8 cellular contexts compared by ENCODE assay signal in the genomic region with DNA sequence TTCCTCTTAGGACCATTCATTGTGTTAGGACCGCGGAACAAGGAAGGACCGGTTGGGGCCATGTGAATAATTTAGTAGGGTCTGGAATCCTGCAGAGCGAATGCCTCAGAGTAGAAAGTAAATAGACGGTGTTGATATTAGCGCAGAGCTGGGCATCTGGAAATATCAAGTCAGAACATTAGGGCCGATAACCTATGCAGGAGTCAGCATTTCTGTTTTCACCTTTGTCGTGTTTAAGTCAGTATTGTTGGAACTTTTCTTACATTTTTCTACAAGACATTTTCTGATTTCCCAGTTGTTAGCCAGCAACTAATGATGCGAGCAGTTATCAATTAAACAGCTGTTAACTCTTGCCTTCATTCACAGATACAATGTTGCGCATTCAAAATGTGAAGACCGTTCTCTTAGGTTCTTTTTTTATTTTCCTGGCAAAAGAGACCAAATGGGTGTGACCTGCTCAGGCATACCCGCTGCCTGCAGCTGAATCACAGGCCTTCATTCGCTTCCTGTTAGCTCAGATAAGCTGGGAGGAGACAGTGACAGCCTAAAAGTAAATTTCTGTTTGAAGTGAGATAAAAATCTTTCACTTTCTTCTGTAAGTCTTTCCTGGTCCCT. TPM values are rescaled to one million over a fixed set of nuclear protein-coding genes. Genes with fewer than 3 reads are reported as not detected.
DNase-seq lines count a peak whose midpoint lies in the region; FAIRE-seq and TF ChIP-seq lines count a peak whose summit lies in the region.

No MANE protein-coding gene starts in this region.

- H3K4me3 ChIP-seq in SU-DHL-6 (ENCODE audit: insufficient read depth, low read length, poor library complexity, severe bottlenecking): peak overlapping the region; percentile 97
- peak overlapping the region; percentile 90 for H3K4me3 ChIP-seq in brain microvascular endothelial cell (ENCODE audit: low read depth, low read length)
- peak overlapping the region; percentile 92 for H3K4me3 ChIP-seq in iPS-18a (ENCODE audit: low read length)
- peak overlapping the region; percentile 90 for H3K4me3 ChIP-seq in skeletal muscle satellite cell (ENCODE audit: low read length)

- H3K79me2 ChIP-seq in SU-DHL-6 (ENCODE audit: insufficient read depth, low read length): peaks cover 40% of the 10 kb centered on the region

- in situ Hi-C loops in brain microvascular endothelial cell (cut with HindIII; ENCODE audit: low pct_ligation_motif_present, low sequenced_read_pairs): no loop called here

- intact Hi-C loops in posterior cingulate gyrus (cut with DNase I): loop anchor here (1.0 to 10.0 kb wide), 3 partner anchors 40 to 143 kb away; partner anchors contain the start of genes HEXA, MYO9A, PARP6 and SENP8

- H3K9me2 ChIP-seq in SU-DHL-6 (replicated peaks; ENCODE audit: insufficient read depth, low read length): no peaks in the 10 kb centered on the region

- peak overlapping the region; percentile 83 for H2AFZ ChIP-seq in SU-DHL-6 (ENCODE audit: low read depth, low read length, severe bottlenecking)

- H3K4me2 ChIP-seq in SU-DHL-6 (ENCODE audit: low read depth, low read length, poor library complexity, severe bottlenecking): peak overlapping the region; percentile 71
- H3K4me2 ChIP-seq in skeletal muscle satellite cell (ENCODE audit: low read length): peak overlapping the region; percentile 87

- H3K9ac ChIP-seq in SU-DHL-6 (ENCODE audit: low read length): peak overlapping the region; percentile 98
- peak overlapping the region; percentile 95 for H3K9ac ChIP-seq in iPS-18a (ENCODE audit: low read length)
- peak overlapping the region; percentile 96 for H3K9ac ChIP-seq in skeletal muscle satellite cell (ENCODE audit: low read depth, low read length)

- H3K9me3 ChIP-seq in SU-DHL-6 (ENCODE audit: insufficient read depth, low read length): no peaks in the 10 kb centered on the region
- no peaks in the 10 kb centered on the region for H3K9me3 ChIP-seq in iPS-18a (ENCODE audit: control insufficient read depth, low read depth, low read length)
- H3K9me3 ChIP-seq in skeletal muscle satellite cell (replicated peaks; ENCODE audit: low read length): no peaks in the 10 kb centered on the region

- H3K36me3 ChIP-seq in SU-DHL-6 (ENCODE audit: low read length) (peaks cover 3% of the 10 kb centered on the region; the same call in 1 of the 2 replicates), brain microvascular endothelial cell (replicated peaks) (peaks cover 6% of the 10 kb centered on the region), iPS-18a (ENCODE audit: control insufficient read depth, low read depth, low read length) (no peaks in the 10 kb centered on the region), skeletal muscle satellite cell (ENCODE audit: insufficient read depth, low read length) (peaks cover 13% of the 10 kb centered on the region)

- no peak for TF ChIP-seq CTCF in SU-DHL-6 (IDR thresholded peaks at IDR 0.05; ENCODE audit: insufficient read depth, low read length, poor library complexity, severe bottlenecking)
- TF ChIP-seq CTCF in brain microvascular endothelial cell (IDR thresholded peaks at IDR 0.05; ENCODE audit: low read depth, low read length, missing control alignments): no peak

- H4K20me1 ChIP-seq in SU-DHL-6 (ENCODE audit: low read depth, low read length): no peaks in the 10 kb centered on the region; the same call in 1 of the 2 replicates

- no peak for FAIRE-seq in HTR-8/SVneo (lab: Jason Lieb, UNC)

- peak overlapping the region; percentile 52 for H3K27ac ChIP-seq in SU-DHL-6 (ENCODE audit: low read depth, low read length)
- peak overlapping the region; percentile 90 for H3K27ac ChIP-seq in brain microvascular endothelial cell
- H3K27ac ChIP-seq in iPS-18a (ENCODE audit: low read length): no peak overlapping the region

- peaks cover 53% of the 10 kb centered on the region for H3F3A ChIP-seq in SU-DHL-6 (ENCODE audit: insufficient read depth)

- H3K27me3 ChIP-seq in SU-DHL-6 (ENCODE audit: low read length): no peaks in the 10 kb centered on the region
- no peaks in the 10 kb centered on the region for H3K27me3 ChIP-seq in brain microvascular endothelial cell (replicated peaks)
- H3K27me3 ChIP-seq in iPS-18a (ENCODE audit: control insufficient read depth, insufficient read depth, low read length): peaks cover 63% of the 10 kb centered on the region
- no peaks in the 10 kb centered on the region for H3K27me3 ChIP-seq in skeletal muscle satellite cell (ENCODE audit: control insufficient read depth, insufficient read depth, low read length)

- H3K4me1 ChIP-seq in iPS-18a (ENCODE audit: control insufficient read depth, low read depth, low read length): peaks cover 24% of the 10 kb centered on the region
- peaks cover 28% of the 10 kb centered on the region for H3K4me1 ChIP-seq in skeletal muscle satellite cell (ENCODE audit: control insufficient read depth, insufficient read depth, low read length)

- DNase-seq in DMS53 (lab: John Stamatoyannopoulos, UW) (peak; percentile 80), HTR-8/SVneo (ENCODE audit: insufficient read length, low spot score) (peak; percentile 63), brain microvascular endothelial cell (peak; percentile 76), posterior cingulate gyrus (no peak), 8988T (no peak)

RNA-seq across cellular contexts. Expression of gene PKM, which starts 1.0 kb away (rescaled TPM):
- 1,778 and 1,979 TPM in 2 replicates for total RNA-seq in skeletal muscle satellite cell (2012; rRNA removed)

RNA-seq across cellular contexts. Expression of gene GRAMD2A, which starts 34.4 kb away (rescaled TPM):
- under 0.01 TPM in 1 of 2 replicates, not detected in the other for total RNA-seq in skeletal muscle satellite cell (2012; rRNA removed)

RNA-seq across cellular contexts. Expression of gene PARP6, which starts 40.4 kb away (rescaled TPM):
- total RNA-seq in skeletal muscle satellite cell (2012; rRNA removed): 10.4 and 14.2 TPM in 2 replicates

Comparison
In these comparisons a context has a peak if more than half of its experiments do, and no peak if none do; other contexts are left out.
1. DNase-seq: peak in DMS53 (single experiment), HTR-8/SVneo (single experiment) and brain microvascular endothelial cell (single experiment); none in posterior cingulate gyrus (0 of 10) and 8988T (single experiment).
2. Peak in every context shown above with its lines, with median percentiles within 50 percentile points of each other: H3K4me3 ChIP-seq and H3K9ac ChIP-seq.